28 cellular contexts compared by ENCODE assay signal in genomic region chr17:50891577-50891989, GRCh38. TPM values are rescaled to one million over a fixed set of nuclear protein-coding genes. Genes with fewer than 3 reads are reported as not detected.
DNase-seq lines count a peak whose midpoint lies in the region; ATAC-seq, FAIRE-seq and TF ChIP-seq lines count a peak whose summit lies in the region.
"Had no signal": no experiment of that assay in that cellular context is flagged by ENCODE, and none has a peak within 500 bp of the region (broad histone marks: within the 10 kb centered on the region; RNA-seq: fewer than 3 reads in every experiment).

No MANE protein-coding gene starts in this region.

- DNase-seq in Right ventricle myocardium superior: peak; percentile 3
- DNase-seq in right atrium auricular region (ENCODE audit: low spot score): no peak
- no peak for DNase-seq in breast epithelium (ENCODE audit: low spot score in 2 of 2)
- DNase-seq in kidney: no peak
- DNase-seq in suprapubic skin (ENCODE audit: low spot score in 2 of 2): peak; percentile 18 to 24
- no peak for DNase-seq in NCI-H1048 (lab: John Stamatoyannopoulos, UW)
- no peak for DNase-seq in stimulated activated CD8-positive, alpha-beta memory T cell treated with anti-CD3 and anti-CD28 coated beads, Interleukin-4, amount 100 ng/mL, for 48 hours
- no peak for DNase-seq in thyroid gland
- DNase-seq: 8988T; activated CD4-positive, CD25-positive, alpha-beta regulatory T cell treated with anti-CD3 and anti-CD28 coated beads, Interleukin-2, amount 50 U/mL, for 72 hours; activated CD8-positive, alpha-beta T cell treated with anti-CD3 and anti-CD28 coated beads, Interleukin-2, amount 10 ng/mL, durations not matched to agents 7 days and 5 days; activated T-cell treated with anti-CD3 and anti-CD28 coated beads, Interleukin-2, amount 50 U/mL, for 1 hour; CD4-positive, alpha-beta T cell; effector CD8-positive, alpha-beta T cell; GOT3; left ventricle myocardium superior; midbrain; NCI-H1092 treated with DMSO at 0.1 percent for 48 hours; NCI-H2029; NCI-H226; posterior cingulate gyrus; SIG-M5; T-cell had no signal

- intact Hi-C loops in Right ventricle myocardium superior (cut with DNase I): no loop called here
- intact Hi-C loops in breast epithelium (cut with DNase I; ENCODE audit: low total_unique reads): no loop called here
- intact Hi-C loops in kidney (cut with DNase I): no loop called here
- intact Hi-C loops in thyroid gland (cut with DNase I): no loop called here

- TF ChIP-seq POLR2A in breast epithelium (IDR thresholded peaks at IDR 0.05) (no peak), suprapubic skin (IDR thresholded peaks at IDR 0.05) (no peak), thyroid gland (IDR thresholded peaks at IDR 0.05) (no peak)

- no peaks in the 10 kb centered on the region for H3K36me3 ChIP-seq in right atrium auricular region
- no peaks in the 10 kb centered on the region for H3K36me3 ChIP-seq in breast epithelium
- no peaks in the 10 kb centered on the region for H3K36me3 ChIP-seq in kidney (ENCODE audit: control insufficient read depth in 1 of 2, insufficient read depth in 2 of 2, low read length in 2 of 2)
- no peaks in the 10 kb centered on the region for H3K36me3 ChIP-seq in suprapubic skin
- H3K36me3 ChIP-seq in thyroid gland: no peaks in the 10 kb centered on the region

- H3K4me3 ChIP-seq in right atrium auricular region (no peak overlapping the region), breast epithelium (peak overlapping the region in 2 of 3 donors; percentile 17 to 38), kidney (ENCODE audit: low read length in 2 of 2) (no peak overlapping the region), suprapubic skin (peak overlapping the region; percentile 11), thyroid gland (replicated peaks in 1 of 3) (no peak overlapping the region)

- ATAC-seq in Right ventricle myocardium superior (ENCODE audit: poor library complexity): no peak
- ATAC-seq: activated CD8-positive, alpha-beta T cell treated with anti-CD3 and anti-CD28 coated beads, Interleukin-2, amount 10 ng/mL, durations not matched to agents 7 days and 5 days; esophagus mucosa; left ventricle myocardium superior; natural killer cell treated with Interleukin-12 subunit alpha and Interleukin-12 subunit beta and Interleukin-15 and Interleukin-18, amount 100 ng/mL, for 72 hours; T-cell had no signal

- TF ChIP-seq EP300 in suprapubic skin (IDR thresholded peaks at IDR 0.05): no peak

- H3K9me3 ChIP-seq in right atrium auricular region (no peaks in the 10 kb centered on the region), breast epithelium (no peaks in the 10 kb centered on the region), kidney (ENCODE audit: control insufficient read depth in 1 of 2, low read length in 2 of 2) (no peaks in the 10 kb centered on the region), suprapubic skin (no peaks in the 10 kb centered on the region), thyroid gland (no peaks in the 10 kb centered on the region)

- H3K9ac ChIP-seq in kidney (ENCODE audit: low read length in 2 of 2): no peak overlapping the region

- WGBS in suprapubic skin: 86% methylated on average over 4 of the region's 4 CpGs
- WGBS in thyroid gland, 2 donors: 95 to 96% methylated on average over 4 of the region's 4 CpGs

- H3K27ac ChIP-seq in right atrium auricular region (no peak overlapping the region), breast epithelium (peak overlapping the region; percentile 64 to 95), kidney (ENCODE audit: low read depth in 2 of 2, low read length in 2 of 2) (peak overlapping the region; percentile 26 to 32), suprapubic skin (peak overlapping the region; percentile 83), thyroid gland (no peak overlapping the region)

- FAIRE-seq in kidney (lab: Jason Lieb, UNC): no peak
- FAIRE-seq: TTC549 had no signal

- no peaks in the 10 kb centered on the region for H3K27me3 ChIP-seq in right atrium auricular region
- no peaks in the 10 kb centered on the region for H3K27me3 ChIP-seq in breast epithelium
- no peaks in the 10 kb centered on the region for H3K27me3 ChIP-seq in suprapubic skin
- H3K27me3 ChIP-seq in thyroid gland: no peaks in the 10 kb centered on the region

- TF ChIP-seq CTCF in right atrium auricular region (IDR thresholded peaks at IDR 0.05) (no peak), breast epithelium (IDR thresholded peaks at IDR 0.05) (no peak), kidney (IDR thresholded peaks at IDR 0.05; ENCODE audit: borderline replicate concordance, extremely low read depth, insufficient read depth) (no peak), suprapubic skin (IDR thresholded peaks at IDR 0.05) (no peak), thyroid gland (IDR thresholded peaks at IDR 0.05) (no peak)

- no peaks in the 10 kb centered on the region for H3K4me1 ChIP-seq in right atrium auricular region
- no peaks in the 10 kb centered on the region for H3K4me1 ChIP-seq in breast epithelium
- H3K4me1 ChIP-seq in kidney (ENCODE audit: control insufficient read depth in 1 of 2, insufficient read depth in 1 of 2, low read depth in 1 of 2, low read length in 2 of 2): peaks cover 7 to 21% of the 10 kb centered on the region in 2 donors
- H3K4me1 ChIP-seq in suprapubic skin: peaks cover 16% of the 10 kb centered on the region
- no peaks in the 10 kb centered on the region for H3K4me1 ChIP-seq in thyroid gland

RNA-seq across cellular contexts. Expression of gene TOB1, which starts 25.4 kb away (rescaled TPM):
- 83.8 TPM for total RNA-seq in Right ventricle myocardium superior
- total RNA-seq in right atrium auricular region: 10 to 100 TPM; 29.0 to 31.0 TPM
- 100 to 1,000 TPM in 1 of 3 donors, 10 to 100 TPM in 2; 12.6 to 145 (median 54.1) TPM for total RNA-seq in breast epithelium
- total RNA-seq in kidney: 141 TPM
- 52.5 TPM for polyA plus RNA-seq in kidney (ENCODE audit: insufficient read depth, low read depth, low replicate concordance)
- total RNA-seq in suprapubic skin: 100 to 1,000 TPM; 151 to 255 (median 174) TPM
- total RNA-seq in thyroid gland: 10 to 100 TPM; 28.1 to 46.4 (median 31.1) TPM

RNA-seq across cellular contexts. Expression of gene WFIKKN2, which starts 56.2 kb away (rescaled TPM):
- total RNA-seq in Right ventricle myocardium superior: 0.51 TPM
- total RNA-seq in right atrium auricular region: under 1 TPM; 0.26 to 0.31 TPM
- total RNA-seq in breast epithelium: not detected
- 0.09 TPM for total RNA-seq in kidney
- polyA plus RNA-seq in kidney (ENCODE audit: insufficient read depth, low read depth, low replicate concordance): not detected
- under 1 TPM; 0.36 to 0.93 (median 0.65) TPM for total RNA-seq in suprapubic skin
- under 1 TPM in 1 of 4 donors, not detected in 3; 0.11 TPM for total RNA-seq in thyroid gland
- total RNA-seq: activated CD8-positive, alpha-beta T cell treated with anti-CD3 and anti-CD28 coated beads, Interleukin-2, amount 10 ng/mL, durations not matched to agents 7 days and 5 days; CD4-positive, alpha-beta T cell; esophagus mucosa; LHCN-M2; natural killer cell treated with Interleukin-12 subunit alpha and Interleukin-12 subunit beta and Interleukin-15 and Interleukin-18, amount 100 ng/mL, for 72 hours; OCI-LY7; T-cell had no signal

Comparison
In these comparisons a context has a peak if more than half of its experiments do, and no peak if none do; other contexts are left out.
1. DNase-seq: peak in Right ventricle myocardium superior (single experiment) and suprapubic skin (2 of 2); none in right atrium auricular region (single experiment), breast epithelium (0 of 2), kidney (single experiment), NCI-H1048 (single experiment), stimulated activated CD8-positive, alpha-beta memory T cell treated with anti-CD3 and anti-CD28 coated beads, Interleukin-4, amount 100 ng/mL, for 48 hours (single experiment) and thyroid gland (0 of 2).
2. H3K27ac ChIP-seq: peak in breast epithelium (2 of 2), kidney (2 of 2) and suprapubic skin (single experiment); none in right atrium auricular region (0 of 2) and thyroid gland (0 of 3).
3. H3K4me3 ChIP-seq: peak in breast epithelium (2 of 3) and suprapubic skin (single experiment); none in right atrium auricular region (0 of 2), kidney (0 of 2) and thyroid gland (0 of 3).